14 cellular contexts compared by ENCODE assay signal in genomic region chr17:39352986-39353385, GRCh38. TPM values are rescaled to one million over a fixed set of nuclear protein-coding genes. Genes with fewer than 3 reads are reported as not detected.
DNase-seq lines count a peak whose midpoint lies in the region; ATAC-seq, FAIRE-seq and TF ChIP-seq lines count a peak whose summit lies in the region.
"Had no signal": no experiment of that assay in that cellular context is flagged by ENCODE, and none has a peak within 500 bp of the region (broad histone marks: within the 10 kb centered on the region; RNA-seq: fewer than 3 reads in every experiment).

No MANE protein-coding gene starts in this region.

- H3K27me3 ChIP-seq in HL-60 (ENCODE audit: insufficient read depth, poor library complexity, severe bottlenecking) = no peaks in the 10 kb centered on the region
- H3K27me3 ChIP-seq in K562 (ENCODE audit: control insufficient read depth in 2 of 2, insufficient read depth in 2 of 2, low read length in 2 of 2) = no peaks in the 10 kb centered on the region

- TF ChIP-seq CTCF in HL-60 (IDR thresholded peaks at IDR 0.05; ENCODE audit: insufficient read depth, low read length) = no peak
- TF ChIP-seq CTCF in K562 (IDR thresholded peaks at IDR 0.05 in 2 of 3, conservative IDR thresholded peaks at IDR 0.05 in 1 of 3; ENCODE audit: insufficient read depth in 2 of 3, low read depth in 1 of 3, low read length in 3 of 3) = no peak

- H3K4me1 ChIP-seq in K562 (replicated peaks in 1 of 2; ENCODE audit: control insufficient read depth in 2 of 2, insufficient read depth in 2 of 2, low read length in 2 of 2) = peaks cover 0 to 10% of the 10 kb centered on the region in 2 experiments; a peak in 3 of 5 replicates

- ATAC-seq in K562 = no peak; the same call in 2 of the 3 replicates
- ATAC-seq: CD8-positive, alpha-beta T cell; HCT116 had no signal

- H3K27ac Mint-ChIP-seq in immature natural killer cell = peak overlapping the region in 4 of 6 donors; percentile 36 to 57 (median 44)
- H3K27ac Mint-ChIP-seq: CD8-positive, alpha-beta T cell; IgD-negative memory B cell had no signal

- TF ChIP-seq EP300 in K562 (IDR thresholded peaks at IDR 0.05; ENCODE audit: low read length) = no peak

- no peaks in the 10 kb centered on the region for H4K20me1 ChIP-seq in K562 (replicated peaks; ENCODE audit: control insufficient read depth, insufficient read depth, low read length)

- no peak for TF ChIP-seq RAD21 in K562 (CRISPR knock-in tag; conservative IDR thresholded peaks at IDR 0.05 in 1 of 2, IDR thresholded peaks at IDR 0.05 in 1 of 2)

- CTCF ChIA-PET in K562 (lab: Yijun Ruan, JAX; ENCODE audit: low intra/inter-chr PET ratio) = interaction anchor here (0.6 to 1.5 kb wide), 2 partner anchors 82 to 94 kb away, joined by 3 to 10 read pairs; no protein-coding TSS in a partner anchor

- peak overlapping the region in 1 of 2 experiments; percentile 25; a peak in 1 of 4 replicates for H3K9ac ChIP-seq in K562 (ENCODE audit: insufficient read depth in 1 of 2, low read depth in 2 of 2, low read length in 2 of 2)

- 21% methylated on average over 2 of the region's 2 CpGs for WGBS in K562 (ENCODE audit: insufficient coverage, low coverage, missing lambda C conversion rate)

- H3K9me3 Mint-ChIP-seq in immature natural killer cell = no peaks in the 10 kb centered on the region
- H3K9me3 Mint-ChIP-seq: CD8-positive, alpha-beta T cell; IgD-negative memory B cell had no signal

- H3K4me3 ChIP-seq in HL-60 (replicated peaks; ENCODE audit: insufficient read depth, low read length) (no peak overlapping the region), K562 (no peak overlapping the region)
- H3K4me3 ChIP-seq: A549 had no signal

- H3K27ac ChIP-seq in HL-60 (replicated peaks) (peak overlapping the region; percentile 29; the same call in 1 of the 2 replicates), K562 (ENCODE audit: extremely low read depth, low read depth, low read length) (peak overlapping the region; percentile 60; the same call in 2 of the 3 replicates), substantia nigra (ENCODE audit: low read depth, low read length, poor library complexity, severe bottlenecking) (no peak overlapping the region)

- intact Hi-C loops in K562 (cut with micrococcal nuclease) = loop anchor here (2.0 to 5.0 kb wide), 2 partner anchors 82 to 146 kb away; no protein-coding TSS in a partner anchor

- no peak overlapping the region for H3K4me3 Mint-ChIP-seq in immature natural killer cell
- H3K4me3 Mint-ChIP-seq: CD8-positive, alpha-beta T cell; IgD-negative memory B cell had no signal

- H2AFZ ChIP-seq in K562 (ENCODE audit: low read depth, low read length) = peak overlapping the region; percentile 66; the same call in 1 of the 2 replicates

- no peak overlapping the region for H3K4me2 ChIP-seq in K562 (ENCODE audit: insufficient read depth, low read length)
- H3K4me2 ChIP-seq: A549 had no signal

- BruUV-seq in K562 (replicated peaks; lab: Mats Ljungman, UMichigan) = no TSS peak

- H3K9me3 ChIP-seq in K562 (replicated peaks; ENCODE audit: control insufficient read depth, insufficient read depth, low read depth, low read length) = no peaks in the 10 kb centered on the region
- H3K9me3 ChIP-seq: A549 had no signal

- H3K4me1 Mint-ChIP-seq in immature natural killer cell = peaks cover 27 to 41% of the 10 kb centered on the region in 2 donors

- no peaks in the 10 kb centered on the region for H3K36me3 ChIP-seq in K562 (ENCODE audit: control insufficient read depth, insufficient read depth, low read length)

- peaks cover 8% of the 10 kb centered on the region; the same call in 1 of the 3 replicates for H3K79me2 ChIP-seq in K562 (ENCODE audit: control insufficient read depth, insufficient read depth, low read length)

- DNase-seq in EH (ENCODE audit: low read depth) (peak; percentile 20), HL-60 (ENCODE audit: low read depth in 1 of 2, low spot score in 1 of 2) (no peak), K562 (ENCODE audit: extremely low read depth in 1 of 4, low spot score in 3 of 4) (no peak), immature natural killer cell (no peak), substantia nigra (lab: John Stamatoyannopoulos, UW) (no peak)
- DNase-seq in activated CD4-positive, alpha-beta T cell treated with anti-CD3 and anti-CD28 coated beads, Interleukin-2, amount 50 U/mL, for 1 hour = no peak
- DNase-seq: CD8-positive, alpha-beta T cell; COR-L47; DND-41 had no signal

- no peaks in the 10 kb centered on the region for H3K9me1 ChIP-seq in K562 (ENCODE audit: control insufficient read depth, insufficient read depth, low read length)

- no peaks in the 10 kb centered on the region for H3K36me3 Mint-ChIP-seq in immature natural killer cell
- H3K36me3 Mint-ChIP-seq: CD14-positive monocyte had no signal

- POLR2A ChIA-PET in K562 (lab: Yijun Ruan, JAX) = interaction anchor here (0.7 to 2.0 kb wide), 2 partner anchors 18 to 24 kb away, joined by 4 to 17 read pairs; no protein-coding TSS in a partner anchor

- FAIRE-seq in K562 (lab: Jason Lieb, UNC) = no peak
- FAIRE-seq: A549, GM19239 had no signal

- in situ Hi-C loops in K562 (cut with MboI) = no loop called here

- H3K27me3 Mint-ChIP-seq in immature natural killer cell (ENCODE audit: low read depth in 3 of 3) = no peaks in the 10 kb centered on the region
- H3K27me3 Mint-ChIP-seq: IgD-negative memory B cell had no signal

- TF ChIP-seq POLR2A in K562 (conservative IDR thresholded peaks at IDR 0.05) = no peak

TF ChIP-seq in K562, 482 proteins besides CTCF, POLR2A, EP300 and RAD21:
- TF ChIP-seq, protein P1, sequence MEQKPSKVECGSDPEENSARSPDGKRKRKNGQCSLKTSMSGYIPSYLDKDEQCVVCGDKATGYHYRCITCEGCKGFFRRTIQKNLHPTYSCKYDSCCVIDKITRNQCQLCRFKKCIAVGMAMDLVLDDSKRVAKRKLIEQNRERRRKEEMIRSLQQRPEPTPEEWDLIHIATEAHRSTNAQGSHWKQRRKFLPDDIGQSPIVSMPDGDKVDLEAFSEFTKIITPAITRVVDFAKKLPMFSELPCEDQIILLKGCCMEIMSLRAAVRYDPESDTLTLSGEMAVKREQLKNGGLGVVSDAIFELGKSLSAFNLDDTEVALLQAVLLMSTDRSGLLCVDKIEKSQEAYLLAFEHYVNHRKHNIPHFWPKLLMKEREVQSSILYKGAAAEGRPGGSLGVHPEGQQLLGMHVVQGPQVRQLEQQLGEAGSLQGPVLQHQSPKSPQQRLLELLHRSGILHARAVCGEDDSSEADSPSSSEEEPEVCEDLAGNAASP (IDR thresholded peaks at IDR 0.05) = 0 out of 2 replicates have a peak, but pooled peaks have one; percentile 8
- TF ChIP-seq PHB (CRISPR knock-in tag; IDR thresholded peaks at IDR 0.05) = no peak
- no peak for TF ChIP-seq ZNF668 (CRISPR knock-in tag; IDR thresholded peaks at IDR 0.05)
- TF ChIP-seq TRIM28 (IDR thresholded peaks at IDR 0.05) = no peak
- no peak for TF ChIP-seq PHF8 (IDR thresholded peaks at IDR 0.05; ENCODE audit: borderline replicate concordance, low read length)
- TF ChIP-seq, protein P2, sequence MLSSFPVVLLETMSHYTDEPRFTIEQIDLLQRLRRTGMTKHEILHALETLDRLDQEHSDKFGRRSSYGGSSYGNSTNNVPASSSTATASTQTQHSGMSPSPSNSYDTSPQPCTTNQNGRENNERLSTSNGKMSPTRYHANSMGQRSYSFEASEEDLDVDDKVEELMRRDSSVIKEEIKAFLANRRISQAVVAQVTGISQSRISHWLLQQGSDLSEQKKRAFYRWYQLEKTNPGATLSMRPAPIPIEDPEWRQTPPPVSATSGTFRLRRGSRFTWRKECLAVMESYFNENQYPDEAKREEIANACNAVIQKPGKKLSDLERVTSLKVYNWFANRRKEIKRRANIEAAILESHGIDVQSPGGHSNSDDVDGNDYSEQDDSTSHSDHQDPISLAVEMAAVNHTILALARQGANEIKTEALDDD (IDR thresholded peaks at IDR 0.05) = peak; percentile 94

RNA-seq across cellular contexts. Expression of gene FBXL20, which starts 48.4 kb away (rescaled TPM):
- 21.3 and 41.9 TPM in 2 replicates for total RNA-seq in K562 (2011; cell fraction: chromatin; rRNA removed; ENCODE audit: low replicate concordance)
- 11.3 and 12.9 TPM in 2 replicates for total RNA-seq in K562 (2011; cell fraction: nucleolus; rRNA removed)
- total RNA-seq in K562 (2011; cell fraction: nucleoplasm; rRNA removed) = 24.6 and 38.2 TPM in 2 replicates
- total RNA-seq in K562 (2014; rRNA removed) (5.1 and 6.9 TPM in 2 replicates), K562 (2014; rRNA removed; fragmentation: Illumina TruSeq; extraction: Trizol) (8.6 and 11.7 TPM in 2 replicates), K562 (2015; rRNA removed; fragmentation: Illumina TruSeq; extraction: Trizol) (5.6 and 6.3 TPM in 2 replicates), K562 (2021) (13.6 and 15.1 TPM in 2 replicates)
- polyA plus RNA-seq in K562 (2011; rRNA removed) (9.4 and 10.4 TPM in 2 replicates), K562 (2014; fragmentation: Illumina TruSeq; extraction: Trizol) (6.2 and 6.3 TPM in 2 replicates), K562 (2014; fragmentation: Nextera tagmentation; extraction: Ambion mirVana) (1 to 10 TPM; 1.8 to 3.0 TPM), K562 (2014; rRNA removed) (4.5 and 4.7 TPM in 2 replicates), immature natural killer cell (1 to 10 TPM in 2 of 3 donors, under 1 TPM in 1; 0.55 to 4.9 (median 2.4) TPM)
- polyA plus RNA-seq in K562 (2011; cell fraction: cytosol; rRNA removed) = 7.3 and 7.9 TPM in 2 replicates
- polyA plus RNA-seq in K562 (2011; cell fraction: nucleus; rRNA removed) = 9.1 and 10.9 TPM in 2 replicates
- 4.6 and 6.6 TPM in 2 replicates for polyA plus RNA-seq in K562 (2012)
- 18.0 and 22.0 TPM in 2 replicates for polyA minus RNA-seq in K562 (2011; rRNA and poly(A)+ RNA removed)
- 10.3 and 10.8 TPM in 2 replicates for polyA minus RNA-seq in K562 (2011; cell fraction: cytosol; rRNA and poly(A)+ RNA removed)
- polyA minus RNA-seq in K562 (2011; cell fraction: nucleus; rRNA and poly(A)+ RNA removed) = 3.2 and 5.2 TPM in 2 replicates
